10 cellular contexts compared by ENCODE assay signal in the genomic region with DNA sequence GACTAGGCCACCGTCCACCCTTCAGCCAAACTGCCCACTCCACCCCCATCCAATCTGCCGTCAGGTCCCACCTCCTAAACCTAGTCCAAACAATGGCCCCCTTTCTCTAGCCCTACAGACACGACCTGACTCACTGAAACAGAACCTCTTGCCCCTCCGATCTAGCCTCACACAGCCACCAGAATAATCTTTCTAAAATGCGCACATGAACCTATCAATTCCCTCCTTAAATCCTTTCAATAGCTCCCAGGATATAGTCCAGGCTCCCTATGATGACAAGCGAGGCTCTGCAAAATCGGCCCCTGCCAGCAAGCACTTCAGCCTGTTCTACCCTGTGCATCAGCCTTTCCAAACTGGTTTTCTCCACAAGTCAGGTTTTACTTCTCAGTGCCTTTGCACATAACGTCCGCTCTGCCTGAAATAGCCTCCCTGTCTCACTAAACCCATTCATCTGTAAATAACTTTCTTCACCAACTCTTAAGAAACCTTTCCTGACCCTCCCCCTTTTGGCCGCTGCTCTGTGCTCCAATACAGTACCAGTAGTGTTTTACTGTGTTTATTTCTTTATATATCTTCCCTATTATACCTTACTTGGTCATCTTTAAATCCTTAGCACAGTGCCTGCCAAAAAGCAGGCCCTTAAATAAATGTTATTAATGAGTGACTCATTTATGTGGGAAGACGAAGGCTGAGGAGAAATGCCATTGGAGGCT. TPM values are rescaled to one million over a fixed set of nuclear protein-coding genes. Genes with fewer than 3 reads are reported as not detected.
DNase-seq lines count a peak whose midpoint lies in the region; ATAC-seq and TF ChIP-seq lines count a peak whose summit lies in the region.
"Had no signal": no experiment of that assay in that cellular context is flagged by ENCODE, and none has a peak within 500 bp of the region (broad histone marks: within the 10 kb centered on the region; RNA-seq: fewer than 3 reads in every experiment).

No MANE protein-coding gene starts in this region.

- no peaks in the 10 kb centered on the region for H3K9me3 Mint-ChIP-seq in CD8-positive, alpha-beta memory T cell
- no peaks in the 10 kb centered on the region for H3K9me3 Mint-ChIP-seq in endothelial cell (ENCODE audit: unreplicated experiment)
- no peaks in the 10 kb centered on the region for H3K9me3 Mint-ChIP-seq in nephron

- no peaks in the 10 kb centered on the region for H3K36me3 Mint-ChIP-seq in CD8-positive, alpha-beta memory T cell
- H3K36me3 Mint-ChIP-seq in endothelial cell (ENCODE audit: low read depth, unreplicated experiment): no peaks in the 10 kb centered on the region
- H3K36me3 Mint-ChIP-seq in nephron (ENCODE audit: low read depth): no peaks in the 10 kb centered on the region

- H3K27me3 Mint-ChIP-seq in CD8-positive, alpha-beta memory T cell: no peaks in the 10 kb centered on the region
- H3K27me3 Mint-ChIP-seq in endothelial cell (ENCODE audit: unreplicated experiment): peaks cover 14% of the 10 kb centered on the region
- peaks cover 30% of the 10 kb centered on the region for H3K27me3 Mint-ChIP-seq in nephron (ENCODE audit: low read depth)

- POLR2A ChIA-PET in CD8-positive, alpha-beta memory T cell (lab: Charles Lee): no interaction called here
- POLR2A ChIA-PET in Panc1 (lab: Charles Lee): no interaction called here

- peaks cover 4% of the 10 kb centered on the region for H3K4me1 ChIP-seq in CD8-positive, alpha-beta memory T cell (ENCODE audit: insufficient read depth, low read length)
- H3K4me1 ChIP-seq in Panc1 (ENCODE audit: control insufficient read depth, insufficient read depth, low read length): peaks cover 14% of the 10 kb centered on the region

- H3K27ac ChIP-seq in CD8-positive, alpha-beta memory T cell (ENCODE audit: low read depth, low read length): peak overlapping the region; percentile 57
- peak overlapping the region; percentile 55 for H3K27ac ChIP-seq in Panc1 (ENCODE audit: low read length)
- H3K27ac ChIP-seq: HL-60 had no signal

- TF ChIP-seq CTCF in Panc1 (IDR thresholded peaks at IDR 0.05) (no peak), endothelial cell (IDR thresholded peaks at IDR 0.05; ENCODE audit: unreplicated experiment) (no peak), nephron (IDR thresholded peaks at IDR 0.05; ENCODE audit: unreplicated experiment in 3 of 3) (no peak)

- H3K4me3 Mint-ChIP-seq in CD8-positive, alpha-beta memory T cell: peak overlapping the region; percentile 76 to 91 (median 83)
- peak overlapping the region; percentile 90 for H3K4me3 Mint-ChIP-seq in endothelial cell (ENCODE audit: unreplicated experiment)
- peak overlapping the region; percentile 83 to 86 (median 83) for H3K4me3 Mint-ChIP-seq in nephron

- no peaks in the 10 kb centered on the region for H3K9me3 ChIP-seq in CD8-positive, alpha-beta memory T cell (ENCODE audit: low read length)
- no peaks in the 10 kb centered on the region for H3K9me3 ChIP-seq in Panc1 (ENCODE audit: control insufficient read depth, insufficient read depth, low read depth, low read length)

- no TSS peak for BruUV-seq in Panc1 (replicated peaks; lab: Mats Ljungman, UMichigan)

- H3K27ac Mint-ChIP-seq in CD8-positive, alpha-beta memory T cell: peak overlapping the region; percentile 79 to 99 (median 94)
- H3K27ac Mint-ChIP-seq in endothelial cell (ENCODE audit: unreplicated experiment) (peak overlapping the region; percentile 91), nephron (peak overlapping the region; percentile 92 to 98 (median 96))

- no peaks in the 10 kb centered on the region for H3K36me3 ChIP-seq in CD8-positive, alpha-beta memory T cell (ENCODE audit: insufficient read depth, low read length)
- no peaks in the 10 kb centered on the region for H3K36me3 ChIP-seq in Panc1 (ENCODE audit: control insufficient read depth, insufficient read depth, low read length)

- ATAC-seq in Panc1 (peak; percentile 3; the same call in 1 of the 2 replicates), HG03025 (IDR thresholded peaks at IDR 0.05; ENCODE audit: low FRiP score, unreplicated experiment) (no peak), HG03135 (IDR thresholded peaks at IDR 0.05; ENCODE audit: unreplicated experiment) (no peak)

- intact Hi-C loops in Panc1 (cut with micrococcal nuclease; ENCODE audit: unreplicated experiment): no loop called here

- H3K4me3 ChIP-seq in CD8-positive, alpha-beta memory T cell (ENCODE audit: low read length): peak overlapping the region; percentile 29
- peak overlapping the region; percentile 59 to 67 for H3K4me3 ChIP-seq in Panc1 (ENCODE audit: low read depth in 2 of 2, low read length in 2 of 2)

- H3K4me1 Mint-ChIP-seq in CD8-positive, alpha-beta memory T cell: peaks cover 5 to 10% (median 9%) of the 10 kb centered on the region in 3 donors
- H3K4me1 Mint-ChIP-seq in endothelial cell (ENCODE audit: unreplicated experiment) (peaks cover 15% of the 10 kb centered on the region), nephron (peaks cover 17% of the 10 kb centered on the region)

- in situ Hi-C loops in Panc1 (cut with HindIII; ENCODE audit: low pct_unique_long_range_greater_than_20kb, low sequenced_read_pairs): no loop called here

- H3K27me3 ChIP-seq in CD8-positive, alpha-beta memory T cell (ENCODE audit: insufficient read depth, low read length, poor library complexity, severe bottlenecking): no peaks in the 10 kb centered on the region
- no peaks in the 10 kb centered on the region for H3K27me3 ChIP-seq in Panc1 (ENCODE audit: control insufficient read depth, insufficient read depth, low read length)

- CTCF ChIA-PET in CD8-positive, alpha-beta memory T cell (lab: Charles Lee): no interaction called here
- CTCF ChIA-PET in Panc1 (lab: Charles Lee): no interaction called here

- no peak for DNase-seq in CD8-positive, alpha-beta memory T cell
- no peak for DNase-seq in Panc1 (ENCODE audit: low read depth, low spot score)
- no peak for DNase-seq in endothelial cell (ENCODE audit: low spot score)
- no peak for DNase-seq in NCI-H146 (lab: John Stamatoyannopoulos, UW)
- no peak for DNase-seq in NCI-H524 treated with DMSO at 0.1 percent for 48 hours (lab: John Stamatoyannopoulos, UW)

RNA-seq across cellular contexts. Expression of a gene that starts 9.0 kb away (rescaled TPM):
- 100 to 1,000 TPM; 118 to 129 TPM for total RNA-seq in CD8-positive, alpha-beta memory T cell
- polyA plus RNA-seq in CD8-positive, alpha-beta memory T cell: 0.37 TPM
- total RNA-seq in Panc1 (2021; ENCODE audit: unreplicated experiment) (215 TPM), endothelial cell (ENCODE audit: unreplicated experiment) (24.3 TPM)
- 105 TPM for polyA plus RNA-seq in Panc1 (2012; ENCODE audit: insufficient read length)

RNA-seq across cellular contexts. Expression of a gene that starts 12.1 kb away (rescaled TPM):
- total RNA-seq in CD8-positive, alpha-beta memory T cell: not detected
- polyA plus RNA-seq in CD8-positive, alpha-beta memory T cell: not detected
- total RNA-seq in Panc1 (2021; ENCODE audit: unreplicated experiment) (not detected), endothelial cell (ENCODE audit: unreplicated experiment) (6.2 TPM)
- 0.30 TPM for polyA plus RNA-seq in Panc1 (2012; ENCODE audit: insufficient read length)
- total RNA-seq: pulmonary artery endothelial cell had no signal

RNA-seq across cellular contexts. Expression of a gene that starts 18.1 kb away (rescaled TPM):
- 10 to 100 TPM; 89.1 to 98.8 TPM for total RNA-seq in CD8-positive, alpha-beta memory T cell
- polyA plus RNA-seq in CD8-positive, alpha-beta memory T cell: 83.9 TPM
- total RNA-seq in Panc1 (2021; ENCODE audit: unreplicated experiment): 105 TPM
- 115 TPM for polyA plus RNA-seq in Panc1 (2012; ENCODE audit: insufficient read length)
- 88.7 TPM for total RNA-seq in endothelial cell (ENCODE audit: unreplicated experiment)

RNA-seq across cellular contexts. Expression of a gene that starts 39.9 kb away (rescaled TPM):
- 10 to 100 TPM; 40.5 to 41.3 TPM for total RNA-seq in CD8-positive, alpha-beta memory T cell
- 36.7 TPM for polyA plus RNA-seq in CD8-positive, alpha-beta memory T cell
- total RNA-seq in Panc1 (2021; ENCODE audit: unreplicated experiment) (50.8 TPM), endothelial cell (ENCODE audit: unreplicated experiment) (19.5 TPM)
- 57.0 TPM for polyA plus RNA-seq in Panc1 (2012; ENCODE audit: insufficient read length)

RNA-seq across cellular contexts. Expression of a gene that starts 39.9 kb away (rescaled TPM):
- total RNA-seq in CD8-positive, alpha-beta memory T cell: 10 to 100 TPM; 34.4 to 35.1 TPM
- polyA plus RNA-seq in CD8-positive, alpha-beta memory T cell: 7.2 TPM
- total RNA-seq in Panc1 (2021; ENCODE audit: unreplicated experiment): 40.2 TPM
- 17.8 TPM for polyA plus RNA-seq in Panc1 (2012; ENCODE audit: insufficient read length)
- 43.2 TPM for total RNA-seq in endothelial cell (ENCODE audit: unreplicated experiment)
